Comparison of ENCODE assay signal across 32 cellular contexts in genomic region chr16:84214451-84215066, GRCh38. TPM values are rescaled to one million over a fixed set of nuclear protein-coding genes. Genes with fewer than 3 reads are reported as not detected.
DNase-seq lines count a peak whose midpoint lies in the region; ATAC-seq and TF ChIP-seq lines count a peak whose summit lies in the region.
"Had no signal": no experiment of that assay in that cellular context is flagged by ENCODE, and none has a peak within 500 bp of the region (broad histone marks: within the 10 kb centered on the region; RNA-seq: fewer than 3 reads in every experiment).

No MANE protein-coding gene starts in this region.

- H3K4me2 ChIP-seq in BLaER1 treated with 17β-estradiol and CSF1 and Interleukin-3, amounts not matched to agents 10 nM and 100 nM: peak overlapping the region in 8 of 11 experiments; percentile 17 to 64 (median 46); a peak in 15 of 22 replicates

- H3K9me3 Mint-ChIP-seq in MCF 10A (ENCODE audit: unreplicated experiment): no peaks in the 10 kb centered on the region
- no peaks in the 10 kb centered on the region for H3K9me3 Mint-ChIP-seq in activated T-cell treated with anti-CD3 and anti-CD28 coated beads, Interleukin-2, amount 50 U/mL, for 24 hours
- H3K9me3 Mint-ChIP-seq: CD4-positive, alpha-beta T cell had no signal

- TF ChIP-seq CTCF in MCF 10A (IDR thresholded peaks at IDR 0.05; ENCODE audit: unreplicated experiment) (no peak), breast epithelium (IDR thresholded peaks at IDR 0.05) (no peak), heart right ventricle (IDR thresholded peaks at IDR 0.05) (no peak), gastrocnemius medialis (IDR thresholded peaks at IDR 0.05 in 4 of 5, conservative IDR thresholded peaks at IDR 0.05 in 1 of 5) (no peak), suprapubic skin (IDR thresholded peaks at IDR 0.05) (no peak)

- H3K9ac ChIP-seq in BLaER1 treated with 17β-estradiol and CSF1 and Interleukin-3, amounts not matched to agents 10 nM and 100 nM: no peak overlapping the region

- no peak overlapping the region for H3K27ac Mint-ChIP-seq in MCF 10A (ENCODE audit: low read depth, unreplicated experiment)
- H3K27ac Mint-ChIP-seq in activated T-cell treated with anti-CD3 and anti-CD28 coated beads, Interleukin-2, amount 50 U/mL, for 24 hours: no peak overlapping the region
- H3K27ac Mint-ChIP-seq: CD4-positive, alpha-beta T cell had no signal

- no peak for TF ChIP-seq POLR2A in breast epithelium (IDR thresholded peaks at IDR 0.05)
- no peak for TF ChIP-seq POLR2A in gastrocnemius medialis (IDR thresholded peaks at IDR 0.05)
- no peak for TF ChIP-seq POLR2A in suprapubic skin (IDR thresholded peaks at IDR 0.05)

- H3K4me1 ChIP-seq in breast epithelium: no peaks in the 10 kb centered on the region
- H3K4me1 ChIP-seq in BLaER1 treated with 17β-estradiol and CSF1 and Interleukin-3, amounts not matched to agents 10 nM and 100 nM: peaks cover 0 to 12% (median 9%) of the 10 kb centered on the region in 10 experiments; a peak in 14 of 20 replicates
- peaks cover 0 to 9% (median 0%) of the 10 kb centered on the region in 9 donors for H3K4me1 ChIP-seq in heart right ventricle
- peaks cover 9 to 18% of the 10 kb centered on the region in 2 donors for H3K4me1 ChIP-seq in gastrocnemius medialis
- H3K4me1 ChIP-seq in suprapubic skin: no peaks in the 10 kb centered on the region

- H3K4me3 Mint-ChIP-seq in MCF 10A (ENCODE audit: unreplicated experiment): no peak overlapping the region
- H3K4me3 Mint-ChIP-seq in activated T-cell treated with anti-CD3 and anti-CD28 coated beads, Interleukin-2, amount 50 U/mL, for 24 hours: no peak overlapping the region
- H3K4me3 Mint-ChIP-seq: CD4-positive, alpha-beta T cell had no signal

- intact Hi-C loops in MCF 10A (cut with micrococcal nuclease) (no loop called here), breast epithelium (cut with DNase I; ENCODE audit: low total_unique reads) (loop anchor here (2.0 kb wide), 1 partner anchor 56 kb away; no protein-coding TSS in a partner anchor), heart right ventricle (cut with DNase I) (no loop called here), gastrocnemius medialis (cut with DNase I; ENCODE audit: low total_unique reads) (no loop called here)

- no peaks in the 10 kb centered on the region for H3K27me3 ChIP-seq in breast epithelium
- no peaks in the 10 kb centered on the region for H3K27me3 ChIP-seq in BLaER1 treated with 17β-estradiol and CSF1 and Interleukin-3, amounts not matched to agents 10 nM and 100 nM
- H3K27me3 ChIP-seq in heart right ventricle: peaks cover 0 to 14% (median 0%) of the 10 kb centered on the region in 7 donors
- no peaks in the 10 kb centered on the region for H3K27me3 ChIP-seq in gastrocnemius medialis
- no peaks in the 10 kb centered on the region for H3K27me3 ChIP-seq in suprapubic skin

- CTCF ChIA-PET in MCF 10A (lab: Yijun Ruan, JAX): interaction anchor here (0.6 kb wide), 1 partner anchor 28 kb away, joined by 3 read pairs; the partner anchor contains the start of gene TAF1C

- POLR2A ChIA-PET in MCF 10A (lab: Yijun Ruan, JAX): interaction anchor here (0.6 kb wide), 1 partner anchor 291 kb away, joined by 3 read pairs; no protein-coding TSS in a partner anchor

- H3K27me3 Mint-ChIP-seq in MCF 10A (ENCODE audit: insufficient read depth, unreplicated experiment): peaks cover 24% of the 10 kb centered on the region
- H3K27me3 Mint-ChIP-seq in activated T-cell treated with anti-CD3 and anti-CD28 coated beads, Interleukin-2, amount 50 U/mL, for 24 hours: no peaks in the 10 kb centered on the region
- H3K27me3 Mint-ChIP-seq: CD4-positive, alpha-beta T cell had no signal

- no TSS peak for BruUV-seq in MCF 10A (replicated peaks; lab: Mats Ljungman, UMichigan)

- TF ChIP-seq EP300 in suprapubic skin (IDR thresholded peaks at IDR 0.05): no peak

- H3K4me1 Mint-ChIP-seq in MCF 10A (ENCODE audit: insufficient read depth, unreplicated experiment): peaks cover 10% of the 10 kb centered on the region
- H3K4me1 Mint-ChIP-seq in activated T-cell treated with anti-CD3 and anti-CD28 coated beads, Interleukin-2, amount 50 U/mL, for 24 hours (ENCODE audit: low read depth): peaks cover 3% of the 10 kb centered on the region

- H3K27ac ChIP-seq in breast epithelium (no peak overlapping the region), heart right ventricle (no peak overlapping the region), gastrocnemius medialis (peak overlapping the region; percentile 7 to 89 (median 74)), suprapubic skin (no peak overlapping the region)
- no peak overlapping the region for H3K27ac ChIP-seq in BLaER1 treated with 17β-estradiol and CSF1 and Interleukin-3, amounts not matched to agents 10 nM and 100 nM
- H3K27ac ChIP-seq: RWPE1, SK-N-MC had no signal

- in situ Hi-C loops in gastrocnemius medialis (cut with MboI; ENCODE audit: low sequenced_read_pairs in 4 of 4): no loop called here

- H3K36me3 ChIP-seq in breast epithelium (no peaks in the 10 kb centered on the region), heart right ventricle (no peaks in the 10 kb centered on the region), gastrocnemius medialis (no peaks in the 10 kb centered on the region), suprapubic skin (no peaks in the 10 kb centered on the region)
- H3K36me3 ChIP-seq in BLaER1 treated with 17β-estradiol and CSF1 and Interleukin-3, amounts not matched to agents 10 nM and 100 nM: no peaks in the 10 kb centered on the region

- WGBS in heart right ventricle, 2 donors: 53 to 60% methylated on average over 15 of the region's 15 CpGs
- 80% methylated on average over 12 of the region's 15 CpGs for WGBS in suprapubic skin

- ATAC-seq in heart right ventricle: peak in 6 of 8 donors; percentile 39 to 86 (median 54)
- peak; percentile 92 to 95 for ATAC-seq in gastrocnemius medialis
- ATAC-seq: GM12878, HCT116, Panc1 had no signal

- H4K20me1 ChIP-seq in BLaER1 treated with 17β-estradiol and CSF1 and Interleukin-3, amounts not matched to agents 10 nM and 100 nM: no peaks in the 10 kb centered on the region; a peak in 1 of 22 replicates

- no peaks in the 10 kb centered on the region for H3K36me3 Mint-ChIP-seq in MCF 10A (ENCODE audit: insufficient read depth, unreplicated experiment)
- H3K36me3 Mint-ChIP-seq in activated T-cell treated with anti-CD3 and anti-CD28 coated beads, Interleukin-2, amount 50 U/mL, for 24 hours (ENCODE audit: low read depth): no peaks in the 10 kb centered on the region

- H3K9me3 ChIP-seq in breast epithelium (no peaks in the 10 kb centered on the region), heart right ventricle (peaks cover 0 to 4% (median 0%) of the 10 kb centered on the region in 11 donors), gastrocnemius medialis (no peaks in the 10 kb centered on the region), suprapubic skin (no peaks in the 10 kb centered on the region)
- H3K9me3 ChIP-seq in BLaER1 treated with 17β-estradiol and CSF1 and Interleukin-3, amounts not matched to agents 10 nM and 100 nM (replicated peaks in 1 of 11): peaks cover 10 to 18% (median 15%) of the 10 kb centered on the region in 11 experiments; a peak in 21 of 22 replicates

- DNase-seq in MCF 10A (ENCODE audit: unreplicated experiment): peak; percentile 96
- DNase-seq in breast epithelium (ENCODE audit: low spot score in 2 of 2): no peak
- DNase-seq in heart right ventricle: no peak
- peak; percentile 81 to 85 for DNase-seq in gastrocnemius medialis
- no peak for DNase-seq in suprapubic skin (ENCODE audit: low spot score in 2 of 2)
- DNase-seq in activated T-cell treated with anti-CD3 and anti-CD28 coated beads, Interleukin-2, amount 50 U/mL, for 24 hours: no peak
- DNase-seq in DMS153 (lab: John Stamatoyannopoulos, UW): no peak
- DNase-seq: CD4-positive, alpha-beta T cell; COR-L47; DMS79; EL; GDM1; Kasumi-1; NCI-H1048; NCI-H1417; NCI-H1694; NCI-H2029 treated with DMSO at 0.1 percent for 48 hours; NCI-H446 treated with DMSO at 0.1 percent for 48 hours; NCI-H526; SIG-M5 had no signal

- H3K4me3 ChIP-seq in breast epithelium (no peak overlapping the region), heart right ventricle (no peak overlapping the region), gastrocnemius medialis (no peak overlapping the region), suprapubic skin (no peak overlapping the region)
- no peak overlapping the region for H3K4me3 ChIP-seq in BLaER1 treated with 17β-estradiol and CSF1 and Interleukin-3, amounts not matched to agents 10 nM and 100 nM
- H3K4me3 ChIP-seq: GM12878, SK-N-MC had no signal

RNA-seq across cellular contexts. Expression of gene ADAD2, which starts 23.6 kb away (rescaled TPM):
- total RNA-seq in MCF 10A (2022) (not detected in 2 replicates), breast epithelium (under 1 TPM in 2 of 3 donors, not detected in 1; 0.15 to 0.96 TPM), heart right ventricle (1 to 10 TPM in 3 of 10 donors, under 1 TPM in 3, not detected in 4; 0.52 to 2.2 (median 0.85) TPM), gastrocnemius medialis (not detected), suprapubic skin (1 to 10 TPM in 3 of 4 donors, not detected in 1; 1.9 to 2.6 (median 2.4) TPM)
- polyA plus RNA-seq in heart right ventricle: 1 to 10 TPM in 1 of 2 donors, under 1 TPM in 1; 0.36 to 5.9 TPM
- total RNA-seq: A172, H4, HT-29, M059J, OCI-LY7 had no signal
- polyA plus RNA-seq: BJ had no signal

RNA-seq across cellular contexts. Expression of gene KCNG4, which starts 25.3 kb away (rescaled TPM):
- total RNA-seq in MCF 10A (2022) (not detected in 2 replicates), breast epithelium (not detected), heart right ventricle (not detected), gastrocnemius medialis (not detected), suprapubic skin (not detected)
- not detected for polyA plus RNA-seq in heart right ventricle
- total RNA-seq: CD4-positive, alpha-beta T cell; GM12878; H4; HT-29; M059J; OCI-LY7 had no signal
- polyA plus RNA-seq: BJ, GM12878 had no signal

RNA-seq across cellular contexts. Expression of gene TAF1C, which starts 27.7 kb away (rescaled TPM):
- total RNA-seq in MCF 10A (2022) (29.3 and 35.1 TPM in 2 replicates), breast epithelium (10 to 100 TPM; 29.5 to 52.7 (median 39.0) TPM), heart right ventricle (10 to 100 TPM; 14.2 to 34.0 (median 20.9) TPM), gastrocnemius medialis (10 to 100 TPM in 3 of 4 donors, 1 to 10 TPM in 1; 6.8 to 35.5 (median 12.3) TPM), suprapubic skin (10 to 100 TPM; 46.7 to 75.5 (median 55.2) TPM)
- polyA plus RNA-seq in heart right ventricle: 10 to 100 TPM; 24.7 to 76.7 TPM

Comparison
In these comparisons a context has a peak if more than half of its experiments do, and no peak if none do; other contexts are left out.
1. DNase-seq: peak in MCF 10A (single experiment) and gastrocnemius medialis (2 of 2); none in breast epithelium (0 of 2), heart right ventricle (0 of 2), suprapubic skin (0 of 2), activated T-cell treated with anti-CD3 and anti-CD28 coated beads, Interleukin-2, amount 50 U/mL, for 24 hours (single experiment) and DMS153 (single experiment).
2. H3K27ac ChIP-seq: peak in gastrocnemius medialis (4 of 4); none in breast epithelium (0 of 2), BLaER1 treated with 17β-estradiol and CSF1 and Interleukin-3, amounts not matched to agents 10 nM and 100 nM (0 of 11), heart right ventricle (0 of 10) and suprapubic skin (single experiment).